1 cellular context compared by ENCODE assay signal in genomic region chr10:32139223-32140073, GRCh38.
TF ChIP-seq lines count a peak whose summit lies in the region.

No MANE protein-coding gene starts in this region.

TF ChIP-seq in K562, 482 proteins besides CTCF, POLR2A, EP300 and RAD21 (continued from another document):
- TF ChIP-seq ZBTB49 (CRISPR knock-in tag; IDR thresholded peaks at IDR 0.05; ENCODE audit: borderline replicate concordance): no peak
- TF ChIP-seq ZBTB9 (CRISPR knock-in tag; IDR thresholded peaks at IDR 0.05): 0 out of 2 replicates have a peak, but pooled peaks have one; percentile 51
- TF ChIP-seq BMI1 (IDR thresholded peaks at IDR 0.05; ENCODE audit: low read length): no peak
- TF ChIP-seq ZNF589 (CRISPR knock-in tag; IDR thresholded peaks at IDR 0.05; ENCODE audit: low read depth): no peak
- no peak for TF ChIP-seq NELFE (IDR thresholded peaks at IDR 0.05; ENCODE audit: insufficient read depth, insufficient read length)
- no peak for TF ChIP-seq ZNF707 (CRISPR knock-in tag; conservative IDR thresholded peaks at IDR 0.05)
- TF ChIP-seq PHF8 (IDR thresholded peaks at IDR 0.05; ENCODE audit: borderline replicate concordance, low read length): peak; percentile 19; the same call in 1 of the 2 replicates
- TF ChIP-seq SMARCB1 (IDR thresholded peaks at IDR 0.05; ENCODE audit: insufficient read length, low read depth): no peak
- no peak for TF ChIP-seq POLR2B (IDR thresholded peaks at IDR 0.05; ENCODE audit: low read depth, partially characterized antibody)
- TF ChIP-seq ZBTB34 (CRISPR knock-in tag; IDR thresholded peaks at IDR 0.05): no peak
- no peak for TF ChIP-seq E2F1 (CRISPR knock-in tag; IDR thresholded peaks at IDR 0.05)
- no peak for TF ChIP-seq XRCC5 (IDR thresholded peaks at IDR 0.05; ENCODE audit: low read depth, low read length)
- no peak for TF ChIP-seq RAD51 (IDR thresholded peaks at IDR 0.05; ENCODE audit: borderline replicate concordance, low read depth)
- TF ChIP-seq HDAC2 (IDR thresholded peaks at IDR 0.05): 0 out of 2 replicates have a peak, but pooled peaks have one; percentile 53
- peak; percentile 89; the same call in 1 of the 2 replicates for TF ChIP-seq MYNN (IDR thresholded peaks at IDR 0.05)
- no peak for TF ChIP-seq MYNN (CRISPR knock-in tag; IDR thresholded peaks at IDR 0.05)
- no peak for TF ChIP-seq USF2 (CRISPR knock-in tag; IDR thresholded peaks at IDR 0.05)
- no peak for TF ChIP-seq ZNF518B (CRISPR knock-in tag; IDR thresholded peaks at IDR 0.05)
- no peak for TF ChIP-seq GTF2B (IDR thresholded peaks at IDR 0.05; ENCODE audit: extremely low read depth, insufficient read length)
- peak; percentile 97 for TF ChIP-seq ATF3 (IDR thresholded peaks at IDR 0.05)
- TF ChIP-seq ATF3 (CRISPR knock-in tag; conservative IDR thresholded peaks at IDR 0.05): peak; percentile 76
- peak; percentile 77 for TF ChIP-seq ARID1B (IDR thresholded peaks at IDR 0.05)
- no peak for TF ChIP-seq KAT7 (CRISPR knock-in tag; IDR thresholded peaks at IDR 0.05; ENCODE audit: borderline replicate concordance)
- TF ChIP-seq DDX20 (tag; IDR thresholded peaks at IDR 0.05; ENCODE audit: low read depth): peak; percentile 49; the same call in 1 of the 2 replicates
- no peak for TF ChIP-seq RHOXF2B (CRISPR knock-in tag; conservative IDR thresholded peaks at IDR 0.05)
- TF ChIP-seq RBM39 (optimal IDR thresholded peaks at IDR 0.05; ENCODE audit: low read depth, low read length): no peak
- 0 out of 2 replicates have a peak, but pooled peaks have one; percentile 10 for TF ChIP-seq SMC3 (conservative IDR thresholded peaks at IDR 0.05; ENCODE audit: insufficient read depth, low read depth, low read length)
- TF ChIP-seq ZZZ3 (IDR thresholded peaks at IDR 0.05): no peak
- 0 out of 2 replicates have a peak, but pooled peaks have one; percentile 10 for TF ChIP-seq ZNF384 (IDR thresholded peaks at IDR 0.05; ENCODE audit: low read depth, low read length)
- no peak for TF ChIP-seq TFE3 (CRISPR knock-in tag; IDR thresholded peaks at IDR 0.05)
- TF ChIP-seq FOXJ2 (tag; IDR thresholded peaks at IDR 0.05): no peak
- no peak for TF ChIP-seq SNIP1 (IDR thresholded peaks at IDR 0.05; ENCODE audit: low read depth)
- no peak for TF ChIP-seq HCFC1 (IDR thresholded peaks at IDR 0.05; ENCODE audit: low read depth, low read length)
- TF ChIP-seq RCOR1 (IDR thresholded peaks at IDR 0.05; ENCODE audit: borderline replicate concordance in 1 of 2, low read depth in 2 of 2, low read length in 2 of 2): peak in 1 of 2 experiments; percentile 86; a peak in 2 of 4 replicates
- no peak for TF ChIP-seq SIN3B (IDR thresholded peaks at IDR 0.05; ENCODE audit: low read depth)
- no peak for TF ChIP-seq ZNF274 (IDR thresholded peaks at IDR 0.05; ENCODE audit: borderline replicate concordance, low read depth, low read length)
- TF ChIP-seq TRIM28 (IDR thresholded peaks at IDR 0.05): no peak
TF ChIP-seq in K562: peak in this region for 93.
